In genomic region chr9:109745335-109746283, GRCh38 we compare ENCODE assay signal across 9 cellular contexts. TPM values are rescaled to one million over a fixed set of nuclear protein-coding genes. Genes with fewer than 3 reads are reported as not detected.
DNase-seq lines count a peak whose midpoint lies in the region; ATAC-seq and TF ChIP-seq lines count a peak whose summit lies in the region.
"Had no signal": no experiment of that assay in that cellular context is flagged by ENCODE, and none has a peak within 500 bp of the region (broad histone marks: within the 10 kb centered on the region; RNA-seq: fewer than 3 reads in every experiment).

No MANE protein-coding gene starts in this region.

- no peak for TF ChIP-seq EP300 in upper lobe of left lung (IDR thresholded peaks at IDR 0.05)

- TF ChIP-seq CTCF in cardiac fibroblast (IDR thresholded peaks at IDR 0.05; ENCODE audit: low read depth, low read length), result no peak
- no peak for TF ChIP-seq CTCF in right lobe of liver (IDR thresholded peaks at IDR 0.05)
- no peak for TF ChIP-seq CTCF in upper lobe of left lung (IDR thresholded peaks at IDR 0.05)
- TF ChIP-seq CTCF in HFFc6 (IDR thresholded peaks at IDR 0.05), result no peak

- H3K36me3 ChIP-seq in right lobe of liver, result no peaks in the 10 kb centered on the region
- H3K36me3 ChIP-seq in upper lobe of left lung, result no peaks in the 10 kb centered on the region

- H3K27ac ChIP-seq in right lobe of liver, result no peak overlapping the region
- H3K27ac ChIP-seq in upper lobe of left lung, result peak overlapping the region in 1 of 4 donors; percentile 35

- DNase-seq in NCI-H2107 treated with DMSO at 0.1 percent for 48 hours (lab: John Stamatoyannopoulos, UW; ENCODE audit: unreplicated experiment) (peak; percentile 45), NCI-H2107 (lab: John Stamatoyannopoulos, UW) (no peak), cardiac fibroblast (ENCODE audit: low read depth in 2 of 2) (peak; percentile 41 to 70), right lobe of liver (peak in 2 of 3 donors; percentile 62 to 66), upper lobe of left lung (peak in 1 of 2 donors; percentile 70), HFFc6 (no peak)
- DNase-seq: activated CD4-positive, CD25-positive, alpha-beta regulatory T cell treated with anti-CD3 and anti-CD28 coated beads, Interleukin-2, amount 50 U/mL, for 72 hours had no signal

- ATAC-seq in right lobe of liver, result peak; percentile 90 to 94 (median 94)
- peak; percentile 57 to 91 for ATAC-seq in upper lobe of left lung (ENCODE audit: low FRiP score in 2 of 2)
- no peak for ATAC-seq in GM19351 (IDR thresholded peaks at IDR 0.05; ENCODE audit: unreplicated experiment)
- ATAC-seq in GM19035 (IDR thresholded peaks at IDR 0.05; ENCODE audit: unreplicated experiment), result no peak

- H3K4me1 ChIP-seq in right lobe of liver, result peaks cover 0 to 4% (median 0%) of the 10 kb centered on the region in 4 donors
- peaks cover 0 to 8% (median 5%) of the 10 kb centered on the region in 4 donors for H3K4me1 ChIP-seq in upper lobe of left lung

- no peaks in the 10 kb centered on the region for H3K27me3 ChIP-seq in right lobe of liver
- H3K27me3 ChIP-seq in upper lobe of left lung, result no peaks in the 10 kb centered on the region

- H3K4me1 Mint-ChIP-seq in HFFc6 (ENCODE audit: low read depth), result peaks cover 4% of the 10 kb centered on the region; the same call in 1 of the 2 replicates

- H3K4me3 ChIP-seq in cardiac fibroblast (replicated peaks in 1 of 2; ENCODE audit: low read depth in 2 of 2, low read length in 2 of 2) (no peak overlapping the region), right lobe of liver (no peak overlapping the region), upper lobe of left lung (no peak overlapping the region)

- peaks cover 12% of the 10 kb centered on the region for H3K27me3 Mint-ChIP-seq in HFFc6 (ENCODE audit: insufficient read depth)

- H3K36me3 Mint-ChIP-seq in HFFc6 (ENCODE audit: low read depth), result no peaks in the 10 kb centered on the region

- no peak overlapping the region for H3K4me3 Mint-ChIP-seq in HFFc6

- H3K9me3 ChIP-seq in right lobe of liver, result no peaks in the 10 kb centered on the region
- no peaks in the 10 kb centered on the region for H3K9me3 ChIP-seq in upper lobe of left lung

- H3K9me3 Mint-ChIP-seq in HFFc6, result no peaks in the 10 kb centered on the region

- no peak overlapping the region for H3K27ac Mint-ChIP-seq in HFFc6

- 17% methylated on average over 11 of the region's 11 CpGs for WGBS in right lobe of liver (ENCODE audit: insufficient coverage, low coverage, low lambda C conversion rate, missing lambda C conversion rate)
- WGBS in upper lobe of left lung, 2 donors, result 12 to 15% methylated on average over 11 of the region's 11 CpGs

- intact Hi-C loops in right lobe of liver (cut with DNase I), result no loop called here

- no peak for TF ChIP-seq POLR2A in right lobe of liver (IDR thresholded peaks at IDR 0.05)
- no peak for TF ChIP-seq POLR2A in upper lobe of left lung (IDR thresholded peaks at IDR 0.05)

RNA-seq across cellular contexts. Expression of gene PALM2AKAP2, which starts 34.4 kb away (rescaled TPM):
- 10 to 100 TPM; 26.4 to 50.3 (median 32.2) TPM for total RNA-seq in right lobe of liver
- 10 to 100 TPM in 2 of 6 donors, 1 to 10 TPM in 4; 5.2 to 27.2 (median 8.8) TPM for total RNA-seq in upper lobe of left lung
- total RNA-seq in HFFc6 (2021; fragmentation: NEBNext Ultra II Directional; extraction: Animal tissue kit (Norgen Biotek cat#: 25700)), result 10 to 100 TPM; 20.1 to 35.1 (median 22.7) TPM

Comparison
In these comparisons a context has a peak if more than half of its experiments do, and no peak if none do; other contexts are left out.
1. DNase-seq: peak in NCI-H2107 treated with DMSO at 0.1 percent for 48 hours (single experiment), cardiac fibroblast (2 of 2) and right lobe of liver (2 of 3); none in NCI-H2107 (single experiment) and HFFc6 (single experiment).
2. ATAC-seq: peak in right lobe of liver (4 of 4) and upper lobe of left lung (2 of 2); none in GM19351 (single experiment) and GM19035 (single experiment).